In the genomic region with DNA sequence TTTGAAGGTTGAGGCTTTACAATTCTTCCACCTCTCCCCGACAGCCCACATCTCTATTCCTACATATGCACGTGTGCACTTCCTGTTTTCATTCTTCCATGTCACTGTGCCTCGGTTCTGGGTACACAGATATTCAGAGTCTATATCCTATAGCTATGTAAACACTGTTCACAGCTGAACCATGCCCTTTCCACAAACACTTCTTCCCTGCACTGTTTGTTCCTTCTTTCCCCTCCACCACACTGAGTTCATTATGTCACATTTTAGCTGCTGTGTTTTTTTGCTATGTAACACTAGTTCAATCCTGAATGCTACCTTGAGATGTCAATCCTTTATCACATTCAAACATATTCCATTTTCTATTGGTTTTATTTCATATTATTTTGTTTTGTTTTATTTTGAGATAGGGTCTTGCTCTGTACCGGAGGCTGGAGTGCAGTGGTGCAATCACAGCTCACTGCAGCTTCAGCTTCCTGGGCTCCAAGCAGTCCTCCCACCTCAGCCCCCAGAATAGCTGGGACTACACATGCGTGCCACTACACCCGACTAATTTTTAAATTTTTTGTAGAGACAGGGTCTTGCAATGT, we compare ENCODE assay signal across 12 cellular contexts. TPM values are rescaled to one million over a fixed set of nuclear protein-coding genes. Genes with fewer than 3 reads are reported as not detected.
DNase-seq lines count a peak whose midpoint lies in the region; ATAC-seq and TF ChIP-seq lines count a peak whose summit lies in the region.
"Had no signal": no experiment of that assay in that cellular context is flagged by ENCODE, and none has a peak within 500 bp of the region (broad histone marks: within the 10 kb centered on the region; RNA-seq: fewer than 3 reads in every experiment).

No MANE protein-coding gene starts in this region.

- ATAC-seq in stimulated activated naive CD8-positive, alpha-beta T cell treated with anti-CD3 and anti-CD28 coated beads, Interleukin-15, amount 100 ng/mL, for 72 hours = no peak
- no peak for ATAC-seq in GM19452 (IDR thresholded peaks at IDR 0.05; ENCODE audit: unreplicated experiment)
- ATAC-seq in GM19351 (IDR thresholded peaks at IDR 0.05; ENCODE audit: unreplicated experiment) = no peak

- no peak for TF ChIP-seq CTCF in osteocyte (IDR thresholded peaks at IDR 0.05)

- no peak overlapping the region for H3K4me3 Mint-ChIP-seq in activated T-cell treated with anti-CD3 and anti-CD28 coated beads, Interleukin-2, amount 50 U/mL, for 24 hours
- no peak overlapping the region for H3K4me3 Mint-ChIP-seq in activated T-helper 1 cell treated with anti-CD3 and anti-CD28 coated beads, Interleukin-12 subunit alpha, Interleukin-12 subunit beta, Interleukin-2, Interleukin-4 antibody, amounts not matched to agents 30 ng/mL and 10 ng/mL and 1 ng/mL, durations not matched to agents 14 hours and 24 hours and 36 hours
- H3K4me3 Mint-ChIP-seq in stimulated activated naive CD8-positive, alpha-beta T cell treated with anti-CD3 and anti-CD28 coated beads, Interleukin-15, amount 100 ng/mL, for 72 hours = peak overlapping the region; percentile 14 to 21
- H3K4me3 Mint-ChIP-seq in osteocyte (ENCODE audit: unreplicated experiment) = no peak overlapping the region
- H3K4me3 Mint-ChIP-seq: brain, IgD-negative memory B cell had no signal

- H3K36me3 Mint-ChIP-seq in activated T-cell treated with anti-CD3 and anti-CD28 coated beads, Interleukin-2, amount 50 U/mL, for 24 hours (ENCODE audit: low read depth) = no peaks in the 10 kb centered on the region
- no peaks in the 10 kb centered on the region for H3K36me3 Mint-ChIP-seq in activated T-helper 1 cell treated with anti-CD3 and anti-CD28 coated beads, Interleukin-12 subunit alpha, Interleukin-12 subunit beta, Interleukin-2, Interleukin-4 antibody, amounts not matched to agents 30 ng/mL and 10 ng/mL and 1 ng/mL, durations not matched to agents 14 hours and 24 hours and 36 hours (ENCODE audit: low read depth)
- no peaks in the 10 kb centered on the region for H3K36me3 Mint-ChIP-seq in osteocyte (ENCODE audit: unreplicated experiment)
- H3K36me3 Mint-ChIP-seq: brain, IgD-negative memory B cell had no signal

- peaks cover 20% of the 10 kb centered on the region for H3K4me1 Mint-ChIP-seq in activated T-cell treated with anti-CD3 and anti-CD28 coated beads, Interleukin-2, amount 50 U/mL, for 24 hours (ENCODE audit: low read depth)
- peaks cover 26% of the 10 kb centered on the region for H3K4me1 Mint-ChIP-seq in activated T-helper 1 cell treated with anti-CD3 and anti-CD28 coated beads, Interleukin-12 subunit alpha, Interleukin-12 subunit beta, Interleukin-2, Interleukin-4 antibody, amounts not matched to agents 30 ng/mL and 10 ng/mL and 1 ng/mL, durations not matched to agents 14 hours and 24 hours and 36 hours (ENCODE audit: low read depth)
- H3K4me1 Mint-ChIP-seq in stimulated activated naive CD8-positive, alpha-beta T cell treated with anti-CD3 and anti-CD28 coated beads, Interleukin-15, amount 100 ng/mL, for 72 hours = peaks cover 35% of the 10 kb centered on the region
- H3K4me1 Mint-ChIP-seq in osteocyte (ENCODE audit: unreplicated experiment) = no peaks in the 10 kb centered on the region

- intact Hi-C loops in activated T-helper 1 cell treated with anti-CD3 and anti-CD28 coated beads, Interleukin-12 subunit alpha, Interleukin-12 subunit beta, Interleukin-2, Interleukin-4 antibody, amounts not matched to agents 30 ng/mL and 10 ng/mL and 1 ng/mL, durations not matched to agents 14 hours and 24 hours and 36 hours (cut with micrococcal nuclease) = no loop called here

- H3K27ac Mint-ChIP-seq in activated T-cell treated with anti-CD3 and anti-CD28 coated beads, Interleukin-2, amount 50 U/mL, for 24 hours = peak overlapping the region; percentile 88
- H3K27ac Mint-ChIP-seq in activated T-helper 1 cell treated with anti-CD3 and anti-CD28 coated beads, Interleukin-12 subunit alpha, Interleukin-12 subunit beta, Interleukin-2, Interleukin-4 antibody, amounts not matched to agents 30 ng/mL and 10 ng/mL and 1 ng/mL, durations not matched to agents 14 hours and 24 hours and 36 hours = peak overlapping the region; percentile 87
- H3K27ac Mint-ChIP-seq in stimulated activated naive CD8-positive, alpha-beta T cell treated with anti-CD3 and anti-CD28 coated beads, Interleukin-15, amount 100 ng/mL, for 72 hours = peak overlapping the region; percentile 64 to 81
- no peak overlapping the region for H3K27ac Mint-ChIP-seq in osteocyte (ENCODE audit: unreplicated experiment)
- H3K27ac Mint-ChIP-seq: brain had no signal

- H3K27me3 Mint-ChIP-seq in activated T-cell treated with anti-CD3 and anti-CD28 coated beads, Interleukin-2, amount 50 U/mL, for 24 hours = no peaks in the 10 kb centered on the region
- H3K27me3 Mint-ChIP-seq in activated T-helper 1 cell treated with anti-CD3 and anti-CD28 coated beads, Interleukin-12 subunit alpha, Interleukin-12 subunit beta, Interleukin-2, Interleukin-4 antibody, amounts not matched to agents 30 ng/mL and 10 ng/mL and 1 ng/mL, durations not matched to agents 14 hours and 24 hours and 36 hours (ENCODE audit: insufficient read depth) = no peaks in the 10 kb centered on the region
- H3K27me3 Mint-ChIP-seq in stimulated activated naive CD8-positive, alpha-beta T cell treated with anti-CD3 and anti-CD28 coated beads, Interleukin-15, amount 100 ng/mL, for 72 hours = no peaks in the 10 kb centered on the region
- peaks cover 8% of the 10 kb centered on the region for H3K27me3 Mint-ChIP-seq in osteocyte (ENCODE audit: unreplicated experiment)
- H3K27me3 Mint-ChIP-seq: IgD-negative memory B cell had no signal

- no peak for DNase-seq in activated T-cell treated with anti-CD3 and anti-CD28 coated beads, Interleukin-2, amount 50 U/mL, for 24 hours
- no peak for DNase-seq in activated T-cell treated with anti-CD3 and anti-CD28 coated beads, Interleukin-2, amount 50 U/mL, for 1 hour
- DNase-seq in NCI-H345 (lab: John Stamatoyannopoulos, UW) = peak; percentile 75
- no peak for DNase-seq in activated T-helper 1 cell treated with anti-CD3 and anti-CD28 coated beads, Interleukin-12 subunit alpha, Interleukin-12 subunit beta, Interleukin-2, Interleukin-4 antibody, amounts not matched to agents 30 ng/mL and 10 ng/mL and 1 ng/mL, durations not matched to agents 14 hours and 24 hours and 36 hours (ENCODE audit: low spot score)
- DNase-seq in stimulated activated naive CD8-positive, alpha-beta T cell treated with anti-CD3 and anti-CD28 coated beads, Interleukin-15, amount 100 ng/mL, for 72 hours = no peak
- no peak for DNase-seq in osteocyte (ENCODE audit: extremely low spot score, unreplicated experiment)
- DNase-seq: AML-193, tibial artery had no signal

- no peaks in the 10 kb centered on the region for H3K9me3 Mint-ChIP-seq in activated T-cell treated with anti-CD3 and anti-CD28 coated beads, Interleukin-2, amount 50 U/mL, for 24 hours
- H3K9me3 Mint-ChIP-seq in activated T-helper 1 cell treated with anti-CD3 and anti-CD28 coated beads, Interleukin-12 subunit alpha, Interleukin-12 subunit beta, Interleukin-2, Interleukin-4 antibody, amounts not matched to agents 30 ng/mL and 10 ng/mL and 1 ng/mL, durations not matched to agents 14 hours and 24 hours and 36 hours = no peaks in the 10 kb centered on the region
- no peaks in the 10 kb centered on the region for H3K9me3 Mint-ChIP-seq in stimulated activated naive CD8-positive, alpha-beta T cell treated with anti-CD3 and anti-CD28 coated beads, Interleukin-15, amount 100 ng/mL, for 72 hours
- H3K9me3 Mint-ChIP-seq in osteocyte (ENCODE audit: unreplicated experiment) = no peaks in the 10 kb centered on the region
- H3K9me3 Mint-ChIP-seq: brain, IgD-negative memory B cell had no signal

RNA-seq across cellular contexts. Expression of a gene that starts 17.0 kb away (rescaled TPM):
- 53.7 and 58.3 TPM in 2 replicates for total RNA-seq in activated T-helper 1 cell treated with anti-CD3 and anti-CD28 coated beads, Interleukin-12 subunit alpha, Interleukin-12 subunit beta, Interleukin-2, Interleukin-4 antibody, amounts not matched to agents 30 ng/mL and 10 ng/mL and 1 ng/mL, durations not matched to agents 14 hours and 24 hours and 36 hours
- total RNA-seq in osteocyte = 52.9 and 59.0 TPM in 2 replicates

RNA-seq across cellular contexts. Expression of a gene that starts 26.7 kb away (rescaled TPM):
- 4.3 and 6.3 TPM in 2 replicates for total RNA-seq in activated T-helper 1 cell treated with anti-CD3 and anti-CD28 coated beads, Interleukin-12 subunit alpha, Interleukin-12 subunit beta, Interleukin-2, Interleukin-4 antibody, amounts not matched to agents 30 ng/mL and 10 ng/mL and 1 ng/mL, durations not matched to agents 14 hours and 24 hours and 36 hours
- total RNA-seq in osteocyte = 3.2 and 3.6 TPM in 2 replicates

RNA-seq across cellular contexts. Expression of a gene that starts 43.4 kb away (rescaled TPM):
- 816 and 819 TPM in 2 replicates for total RNA-seq in activated T-helper 1 cell treated with anti-CD3 and anti-CD28 coated beads, Interleukin-12 subunit alpha, Interleukin-12 subunit beta, Interleukin-2, Interleukin-4 antibody, amounts not matched to agents 30 ng/mL and 10 ng/mL and 1 ng/mL, durations not matched to agents 14 hours and 24 hours and 36 hours
- 0.97 and 3.2 TPM in 2 replicates for total RNA-seq in osteocyte

RNA-seq across cellular contexts. Expression of a gene that starts 44.0 kb away (rescaled TPM):
- 14.5 and 15.1 TPM in 2 replicates for total RNA-seq in activated T-helper 1 cell treated with anti-CD3 and anti-CD28 coated beads, Interleukin-12 subunit alpha, Interleukin-12 subunit beta, Interleukin-2, Interleukin-4 antibody, amounts not matched to agents 30 ng/mL and 10 ng/mL and 1 ng/mL, durations not matched to agents 14 hours and 24 hours and 36 hours
- 83.6 and 93.3 TPM in 2 replicates for total RNA-seq in osteocyte

RNA-seq across cellular contexts. Expression of a gene that starts 48.3 kb away (rescaled TPM):
- 1.6 and 1.8 TPM in 2 replicates for total RNA-seq in activated T-helper 1 cell treated with anti-CD3 and anti-CD28 coated beads, Interleukin-12 subunit alpha, Interleukin-12 subunit beta, Interleukin-2, Interleukin-4 antibody, amounts not matched to agents 30 ng/mL and 10 ng/mL and 1 ng/mL, durations not matched to agents 14 hours and 24 hours and 36 hours
- total RNA-seq in osteocyte = 0.63 and 0.75 TPM in 2 replicates

Comparison
In these comparisons a context has a peak if more than half of its experiments do, and no peak if none do; other contexts are left out.
1. H3K4me3 Mint-ChIP-seq: peak in stimulated activated naive CD8-positive, alpha-beta T cell treated with anti-CD3 and anti-CD28 coated beads, Interleukin-15, amount 100 ng/mL, for 72 hours (2 of 2); none in activated T-cell treated with anti-CD3 and anti-CD28 coated beads, Interleukin-2, amount 50 U/mL, for 24 hours (single experiment), activated T-helper 1 cell treated with anti-CD3 and anti-CD28 coated beads, Interleukin-12 subunit alpha, Interleukin-12 subunit beta, Interleukin-2, Interleukin-4 antibody, amounts not matched to agents 30 ng/mL and 10 ng/mL and 1 ng/mL, durations not matched to agents 14 hours and 24 hours and 36 hours (single experiment) and osteocyte (single experiment).
2. RNA of a gene that starts 43.4 kb away (total RNA-seq): 816 to 819 TPM in activated T-helper 1 cell treated with anti-CD3 and anti-CD28 coated beads, Interleukin-12 subunit alpha, Interleukin-12 subunit beta, Interleukin-2, Interleukin-4 antibody, amounts not matched to agents 30 ng/mL and 10 ng/mL and 1 ng/mL, durations not matched to agents 14 hours and 24 hours and 36 hours; 0.97 to 3.2 TPM in osteocyte; every median in the first group is over 100 times any median in the second.